19 cellular contexts compared by ENCODE assay signal in the genomic region with DNA sequence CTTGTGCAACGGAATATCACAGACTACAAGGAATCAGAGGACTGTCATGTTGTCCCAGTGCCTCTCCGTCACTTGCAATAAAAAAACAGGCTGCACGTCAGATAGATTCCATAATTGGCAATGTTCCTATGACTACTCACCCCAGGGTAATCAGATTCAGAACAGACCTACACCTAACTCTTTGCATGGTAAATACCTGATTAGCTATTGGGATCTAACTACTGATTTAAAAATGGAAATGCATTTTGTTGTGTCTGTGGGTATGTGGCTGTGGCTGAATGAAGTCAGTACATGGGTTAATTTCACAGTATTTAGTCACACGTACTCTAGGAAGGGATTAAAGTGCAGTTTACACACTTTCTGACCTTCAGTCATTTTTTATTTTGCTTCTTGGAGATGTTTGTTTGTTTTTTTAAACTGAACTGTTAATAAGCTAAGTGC.
"Had no signal": no experiment of that assay in that cellular context is flagged by ENCODE, and none has a peak within 500 bp of the region (broad histone marks: within the 10 kb centered on the region; RNA-seq: fewer than 3 reads in every experiment).

No MANE protein-coding gene starts in this region.

- DNase-seq: activated CD4-positive, alpha-beta memory T cell treated with anti-CD3 and anti-CD28 coated beads, Interleukin-2, amount 10 ng/mL, durations not matched to agents 7 days and 5 days; activated CD4-positive, alpha-beta T cell treated with anti-CD3 and anti-CD28 coated beads for 36 hours; activated CD4-positive, alpha-beta T cell treated with anti-CD3 and anti-CD28 coated beads, Interleukin-2, amount 50 U/mL, for 1 hour; activated CD8-positive, alpha-beta memory T cell treated with anti-CD3 and anti-CD28 coated beads, Interleukin-2, amount 50 U/mL, for 4 hours; activated gamma-delta T cell treated with Interleukin-2 at 50 U/mL for 16 hours; activated naive CD4-positive, alpha-beta T cell treated with anti-CD3 and anti-CD28 coated beads, Interleukin-2, amount 10 ng/mL, durations not matched to agents 7 days and 5 days; activated naive CD8-positive, alpha-beta T cell treated with anti-CD3 and anti-CD28 coated beads for 36 hours; activated T-cell treated with anti-CD3 and anti-CD28 coated beads, Interleukin-2, amount 50 U/mL, for 72 hours; KG1; NCI-H1105; NCI-H1436; NCI-H187 treated with DMSO at 0.1 percent for 48 hours; NCI-H2081 treated with DMSO at 0.1 percent for 48 hours; NCI-H446; NCI-H524; PC-3; SHP77 treated with DMSO at 0.1 percent for 48 hours; T-helper 1 cell had no signal

- ATAC-seq: activated CD4-positive, alpha-beta T cell treated with anti-CD3 and anti-CD28 coated beads for 36 hours; activated T-cell treated with anti-CD3 and anti-CD28 coated beads, Interleukin-2, amount 50 U/mL, for 72 hours; PC-3 had no signal

- H3K27ac ChIP-seq: VCaP had no signal
